Comparison of ENCODE assay signal across 22 cellular contexts in the genomic region with DNA sequence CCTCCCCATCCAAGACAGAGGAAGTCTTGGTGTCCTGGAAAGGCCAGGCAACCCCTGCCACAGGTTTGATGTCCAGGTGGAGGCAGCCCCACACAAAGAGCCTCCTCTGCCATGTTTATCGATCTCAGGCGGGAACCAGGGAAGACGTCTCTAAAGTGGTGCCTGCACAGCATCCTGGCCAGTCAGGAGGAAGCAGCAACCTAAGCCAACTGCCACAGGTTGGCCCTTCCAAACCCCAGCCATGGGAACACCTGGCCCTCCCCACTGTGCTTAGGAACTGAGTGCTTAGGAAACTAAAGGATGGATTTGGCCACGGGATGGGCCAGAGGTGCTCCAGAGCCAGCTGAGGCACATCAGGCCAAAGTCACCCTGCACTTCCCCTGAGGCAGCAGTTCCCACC.
"Had no signal": no experiment of that assay in that cellular context is flagged by ENCODE, and none has a peak within 500 bp of the region (broad histone marks: within the 10 kb centered on the region; RNA-seq: fewer than 3 reads in every experiment).

No MANE protein-coding gene starts in this region.

- H3K27me3 ChIP-seq: adrenal gland, transverse colon, vagina had no signal

- H3K36me3 Mint-ChIP-seq: naive B cell had no signal

- H3K27me3 Mint-ChIP-seq: activated CD4-positive, alpha-beta memory T cell treated with anti-CD3 and anti-CD28 coated beads, Interleukin-2, amount 10 ng/mL, durations not matched to agents 7 days and 5 days; naive B cell; stimulated activated memory B cell treated with anti-CD40 and anti-IgM and Interleukin-4, amounts not matched to agents 10 μg/mL and 1 μg/mL and 100 μg/mL, for 72 hours had no signal

- ATAC-seq: left cardiac atrium; stimulated activated memory B cell treated with anti-CD40 and anti-IgM and Interleukin-4, amounts not matched to agents 10 μg/mL and 1 μg/mL and 100 μg/mL, for 72 hours had no signal

- H3K9me3 ChIP-seq: adrenal gland, transverse colon, vagina had no signal

- H3K4me1 ChIP-seq: transverse colon, vagina had no signal

- DNase-seq: activated CD4-positive, alpha-beta memory T cell treated with anti-CD3 and anti-CD28 coated beads, Interleukin-2, amount 10 ng/mL, durations not matched to agents 7 days and 5 days; activated CD8-positive, alpha-beta memory T cell treated with anti-CD3 and anti-CD28 coated beads, Interleukin-2, amount 50 U/mL, for 48 hours; activated naive CD4-positive, alpha-beta T cell treated with Interleukin-2 at 50 U/mL for 16 hours; adrenal gland; caudate nucleus; effector CD4-positive, alpha-beta T cell; foreskin melanocyte; left cardiac atrium; naive B cell; nucleus accumbens; posterior cingulate gyrus; retina; stimulated activated CD4-positive, alpha-beta T cell treated with anti-CD3 and anti-CD28 coated beads, Interleukin-12 subunit alpha, Interleukin-12 subunit beta, amount 100 ng/mL, for 4 hours; substantia nigra; transverse colon; WERI-Rb-1 had no signal

- H3K4me3 ChIP-seq: adrenal gland, coronary artery, lung, transverse colon, vagina had no signal

- H3K27ac Mint-ChIP-seq: activated T-helper 1 cell treated with anti-CD3 and anti-CD28 coated beads, Interleukin-12 subunit alpha, Interleukin-12 subunit beta, Interleukin-2, Interleukin-4 antibody, amounts not matched to agents 30 ng/mL and 10 ng/mL and 1 ng/mL, durations not matched to agents 14 hours and 24 hours and 36 hours; stimulated activated memory B cell treated with anti-CD40 and anti-IgM and Interleukin-4, amounts not matched to agents 10 μg/mL and 1 μg/mL and 100 μg/mL, for 72 hours had no signal

- H3K9me3 Mint-ChIP-seq: activated CD4-positive, alpha-beta memory T cell treated with anti-CD3 and anti-CD28 coated beads, Interleukin-2, amount 10 ng/mL, durations not matched to agents 7 days and 5 days; activated T-helper 1 cell treated with anti-CD3 and anti-CD28 coated beads, Interleukin-12 subunit alpha, Interleukin-12 subunit beta, Interleukin-2, Interleukin-4 antibody, amounts not matched to agents 30 ng/mL and 10 ng/mL and 1 ng/mL, durations not matched to agents 14 hours and 24 hours and 36 hours; naive B cell; stimulated activated memory B cell treated with anti-CD40 and anti-IgM and Interleukin-4, amounts not matched to agents 10 μg/mL and 1 μg/mL and 100 μg/mL, for 72 hours; T-helper 1 cell treated with Interleukin-12 subunit alpha and Interleukin-12 subunit beta and Interleukin-4 antibody, amounts not matched to agents 30 μg/mL and 1 μg/mL, for 36 hours had no signal

- H3K27ac ChIP-seq: adrenal gland, coronary artery, transverse colon, vagina, WERI-Rb-1 had no signal

- H3K4me3 Mint-ChIP-seq: activated CD4-positive, alpha-beta memory T cell treated with anti-CD3 and anti-CD28 coated beads, Interleukin-2, amount 10 ng/mL, durations not matched to agents 7 days and 5 days; activated T-helper 1 cell treated with anti-CD3 and anti-CD28 coated beads, Interleukin-12 subunit alpha, Interleukin-12 subunit beta, Interleukin-2, Interleukin-4 antibody, amounts not matched to agents 30 ng/mL and 10 ng/mL and 1 ng/mL, durations not matched to agents 14 hours and 24 hours and 36 hours; naive B cell; stimulated activated memory B cell treated with anti-CD40 and anti-IgM and Interleukin-4, amounts not matched to agents 10 μg/mL and 1 μg/mL and 100 μg/mL, for 72 hours; T-helper 1 cell treated with Interleukin-12 subunit alpha and Interleukin-12 subunit beta and Interleukin-4 antibody, amounts not matched to agents 30 μg/mL and 1 μg/mL, for 36 hours had no signal
